Comparison of ENCODE assay signal across 8 cellular contexts in the genomic region with DNA sequence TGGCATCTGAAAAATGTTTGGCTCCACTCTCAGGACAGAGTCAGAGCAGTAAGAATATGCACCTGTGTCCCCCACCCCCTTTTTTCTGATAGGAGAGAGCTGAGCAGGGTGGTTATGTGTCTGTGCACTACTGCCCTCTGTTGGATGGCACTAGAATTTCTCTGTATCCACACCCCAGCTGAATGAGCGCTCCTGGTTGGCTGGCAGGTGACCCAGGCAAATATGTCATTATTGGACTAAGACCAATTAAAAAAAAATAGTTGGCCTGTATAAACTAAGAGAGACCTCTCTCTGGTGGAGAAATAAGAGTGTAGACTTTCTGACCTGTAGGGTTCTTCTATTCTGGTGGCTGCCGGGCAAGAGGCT.
A peak's percentile ranks its signal among the peaks of the same experiment; 100 is the strongest.
DNase-seq lines count a peak whose midpoint lies in the region; ATAC-seq and TF ChIP-seq lines count a peak whose summit lies in the region.

No MANE protein-coding gene starts in this region.

- no peaks in the 10 kb centered on the region for H3K9me3 ChIP-seq in HEK293 (ENCODE audit: control insufficient read depth, insufficient read depth, low read depth, low read length)

- H3K4me1 ChIP-seq in HEK293 (ENCODE audit: control insufficient read depth, insufficient read depth, low read length): 0 out of 2 replicates have a peak, but pooled peaks cover 3% of the 10 kb centered on the region

- H3K36me3 Mint-ChIP-seq in activated naive CD4-positive, alpha-beta T cell treated with anti-CD3 and anti-CD28 coated beads, Interleukin-2, amount 10 ng/mL, durations not matched to agents 7 days and 5 days: no peaks in the 10 kb centered on the region
- H3K36me3 Mint-ChIP-seq in naive thymus-derived CD8-positive, alpha-beta T cell: no peaks in the 10 kb centered on the region

- no peak overlapping the region for H3K27ac Mint-ChIP-seq in activated naive CD4-positive, alpha-beta T cell treated with anti-CD3 and anti-CD28 coated beads, Interleukin-2, amount 10 ng/mL, durations not matched to agents 7 days and 5 days
- H3K27ac Mint-ChIP-seq in naive thymus-derived CD8-positive, alpha-beta T cell: no peak overlapping the region

- in situ Hi-C loops in SK-MEL-5 (cut with HindIII; ENCODE audit: low pct_unique_long_range_greater_than_20kb, low sequenced_read_pairs): no loop called here

- H3K27me3 Mint-ChIP-seq in activated naive CD4-positive, alpha-beta T cell treated with anti-CD3 and anti-CD28 coated beads, Interleukin-2, amount 10 ng/mL, durations not matched to agents 7 days and 5 days: peaks cover 26% of the 10 kb centered on the region
- peaks cover 6 to 42% (median 20%) of the 10 kb centered on the region in 5 donors for H3K27me3 Mint-ChIP-seq in naive thymus-derived CD8-positive, alpha-beta T cell

- H3K4me3 Mint-ChIP-seq in activated naive CD4-positive, alpha-beta T cell treated with anti-CD3 and anti-CD28 coated beads, Interleukin-2, amount 10 ng/mL, durations not matched to agents 7 days and 5 days: no peak overlapping the region
- no peak overlapping the region for H3K4me3 Mint-ChIP-seq in naive thymus-derived CD8-positive, alpha-beta T cell

- TF ChIP-seq CTCF in HEK293 (tag by site-specific recombination; IDR thresholded peaks at IDR 0.05): peak; percentile 15; the same call in 1 of the 2 replicates
- TF ChIP-seq CTCF in epithelial cell of proximal tubule (conservative IDR thresholded peaks at IDR 0.05; ENCODE audit: low read depth, low read length): peak; percentile 87

- peak; percentile 54 to 68 for ATAC-seq in naive thymus-derived CD8-positive, alpha-beta T cell

- no peak overlapping the region for H3K27ac ChIP-seq in HEK293 (ENCODE audit: extremely low read depth, low read depth, low read length)

- no peak overlapping the region for H3K4me3 ChIP-seq in HEK293 (ENCODE audit: low read depth, low read length)
- no peak overlapping the region for H3K4me3 ChIP-seq in epithelial cell of proximal tubule (ENCODE audit: low read depth, low read length)

- H3K9me3 Mint-ChIP-seq in activated naive CD4-positive, alpha-beta T cell treated with anti-CD3 and anti-CD28 coated beads, Interleukin-2, amount 10 ng/mL, durations not matched to agents 7 days and 5 days: no peaks in the 10 kb centered on the region
- no peaks in the 10 kb centered on the region for H3K9me3 Mint-ChIP-seq in naive thymus-derived CD8-positive, alpha-beta T cell

- CTCF ChIA-PET in activated naive CD4-positive, alpha-beta T cell treated with anti-CD3 and anti-CD28 coated beads, Interleukin-2, amount 10 ng/mL, durations not matched to agents 7 days and 5 days (lab: Charles Lee): interaction anchor here (0.6 to 8.9 kb wide), 21 partner anchors 10 to 1576 kb away, joined by 3 to 118 read pairs (median 6); no protein-coding TSS in a partner anchor
- CTCF ChIA-PET in HEK293 (lab: Yijun Ruan, JAX): interaction anchor here (0.6 to 5.7 kb wide), 58 partner anchors 8 to 1080 kb away, joined by 3 to 67 read pairs (median 5); no protein-coding TSS in a partner anchor

- H3K4me1 Mint-ChIP-seq in activated naive CD4-positive, alpha-beta T cell treated with anti-CD3 and anti-CD28 coated beads, Interleukin-2, amount 10 ng/mL, durations not matched to agents 7 days and 5 days: no peaks in the 10 kb centered on the region
- H3K4me1 Mint-ChIP-seq in naive thymus-derived CD8-positive, alpha-beta T cell: peaks cover 0 to 8% (median 3%) of the 10 kb centered on the region in 4 donors

- H3K36me3 ChIP-seq in HEK293 (ENCODE audit: control insufficient read depth in 2 of 2, insufficient read depth in 1 of 2, low read length in 2 of 2): no peaks in the 10 kb centered on the region

- POLR2A ChIA-PET in HEK293 (lab: Yijun Ruan, JAX): interaction anchor here (1.1 kb wide), 1 partner anchor 244 kb away, joined by 4 read pairs; the partner anchor contains the start of gene BRMS1L
- POLR2A ChIA-PET in naive thymus-derived CD8-positive, alpha-beta T cell (lab: Charles Lee): interaction anchor here (0.5 kb wide), 1 partner anchor 187 kb away, joined by 3 read pairs; no protein-coding TSS in a partner anchor

- DNase-seq in activated naive CD4-positive, alpha-beta T cell treated with anti-CD3 and anti-CD28 coated beads, Interleukin-2, amount 10 ng/mL, durations not matched to agents 7 days and 5 days: peak; percentile 41
- DNase-seq in activated naive CD4-positive, alpha-beta T cell (lab: John Stamatoyannopoulos, UW): no peak
- DNase-seq in NCI-H1092 treated with DMSO at 0.1 percent for 48 hours (lab: John Stamatoyannopoulos, UW): peak; percentile 86
- peak; percentile 76 for DNase-seq in SK-MEL-5 (ENCODE audit: low read depth, low spot score)
- DNase-seq in epithelial cell of proximal tubule (ENCODE audit: low read depth): peak; percentile 55
- DNase-seq in naive thymus-derived CD8-positive, alpha-beta T cell: peak in 5 of 10 donors; percentile 12 to 49 (median 22)
- no peak for DNase-seq in epidermal melanocyte (ENCODE audit: insufficient read length, low spot score)

TF ChIP-seq in HEK293, 187 proteins besides CTCF, POLR2A, EP300 and RAD21:
- TF ChIP-seq, protein P1, sequence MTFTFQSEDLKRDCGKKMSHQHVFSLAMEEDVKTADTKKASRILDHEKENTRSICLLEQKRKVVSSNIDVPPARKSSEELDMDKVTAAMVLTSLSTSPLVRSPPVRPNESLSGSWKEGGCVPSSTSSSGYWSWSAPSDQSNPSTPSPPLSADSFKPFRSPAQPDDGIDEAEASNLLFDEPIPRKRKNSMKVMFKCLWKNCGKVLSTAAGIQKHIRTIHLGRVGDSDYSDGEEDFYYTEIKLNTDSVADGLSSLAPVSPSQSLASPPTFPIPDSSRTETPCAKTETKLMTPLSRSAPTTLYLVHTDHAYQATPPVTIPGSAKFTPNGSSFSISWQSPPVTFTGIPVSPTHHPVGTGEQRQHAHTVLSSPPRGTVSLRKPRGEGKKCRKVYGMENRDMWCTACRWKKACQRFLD (tag by site-specific recombination; IDR thresholded peaks at IDR 0.05): no peak
- TF ChIP-seq ZNF248 (tag by site-specific recombination; IDR thresholded peaks at IDR 0.05): no peak
- peak; percentile 33; the same call in 1 of the 2 replicates for TF ChIP-seq ZNF654 (tag by site-specific recombination; IDR thresholded peaks at IDR 0.05; ENCODE audit: low read depth)
- TF ChIP-seq ZNF747 (tag by site-specific recombination; IDR thresholded peaks at IDR 0.05): no peak

Comparison
In these comparisons a context has a peak if more than half of its experiments do, and no peak if none do; other contexts are left out.
1. DNase-seq: peak in activated naive CD4-positive, alpha-beta T cell treated with anti-CD3 and anti-CD28 coated beads, Interleukin-2, amount 10 ng/mL, durations not matched to agents 7 days and 5 days (single experiment), NCI-H1092 treated with DMSO at 0.1 percent for 48 hours (single experiment), SK-MEL-5 (single experiment) and epithelial cell of proximal tubule (single experiment); none in activated naive CD4-positive, alpha-beta T cell (0 of 4) and epidermal melanocyte (single experiment).